ENCODE assay signal across 1 cellular context in genomic region chr2:229133155-229133772, GRCh38.
TF ChIP-seq lines count a peak whose summit lies in the region.

No MANE protein-coding gene starts in this region.

TF ChIP-seq in SK-N-SH treated with all-trans-retinoic acid at 6 μM for 48 hours, 23 proteins besides CTCF, POLR2A, EP300 and RAD21 (continued from another document):
- TF ChIP-seq PATZ1 (CRISPR knock-in tag; IDR thresholded peaks at IDR 0.05; ENCODE audit: borderline replicate concordance), result no peak
- no peak for TF ChIP-seq GLIS3 (CRISPR knock-in tag; IDR thresholded peaks at IDR 0.05)
- no peak for TF ChIP-seq CREB5 (CRISPR knock-in tag; IDR thresholded peaks at IDR 0.05; ENCODE audit: low read depth)
- no peak for TF ChIP-seq PPARA (CRISPR knock-in tag; IDR thresholded peaks at IDR 0.05; ENCODE audit: borderline replicate concordance)
- TF ChIP-seq ZFP3 (CRISPR knock-in tag; IDR thresholded peaks at IDR 0.05), result no peak
